1 cellular context compared by ENCODE assay signal in genomic region chr6:9659848-9660247, GRCh38.
TF ChIP-seq lines count a peak whose summit lies in the region.

No MANE protein-coding gene starts in this region.

TF ChIP-seq in IMR-90, 13 proteins besides CTCF, POLR2A, EP300 and RAD21 (continued from another document):
- no peak for TF ChIP-seq CHD1 (IDR thresholded peaks at IDR 0.05; ENCODE audit: low read depth, low read length)
- no peak for TF ChIP-seq BHLHE40 (IDR thresholded peaks at IDR 0.05; ENCODE audit: low read depth, low read length)
- TF ChIP-seq CEBPB (IDR thresholded peaks at IDR 0.05; ENCODE audit: low read depth, low read length), result no peak
